In genomic region chr18:79208882-79209281, GRCh38 we compare ENCODE assay signal across 1 cellular context.
TF ChIP-seq lines count a peak whose summit lies in the region.

No MANE protein-coding gene starts in this region.

TF ChIP-seq in H1, 55 proteins besides CTCF, POLR2A, EP300 and RAD21:
- TF ChIP-seq SIRT6 (IDR thresholded peaks at IDR 0.05; ENCODE audit: low read length) (no peak), RFX5 (IDR thresholded peaks at IDR 0.05; ENCODE audit: borderline replicate concordance, low read depth, low read length) (no peak), SIN3A (conservative IDR thresholded peaks at IDR 0.05 in 1 of 2, IDR thresholded peaks at IDR 0.05 in 1 of 2; ENCODE audit: low read depth in 1 of 2, low read length in 2 of 2) (no peak), TCF12 (IDR thresholded peaks at IDR 0.05; ENCODE audit: low read depth, low read length) (no peak), CBX5 (IDR thresholded peaks at IDR 0.05; ENCODE audit: low read depth, low read length) (no peak), KDM4A (IDR thresholded peaks at IDR 0.05; ENCODE audit: low read depth, low read length, severe bottlenecking) (no peak), CHD1 (IDR thresholded peaks at IDR 0.05; ENCODE audit: low read depth, low read length) (no peak)
